Comparison of ENCODE assay signal across 29 cellular contexts in genomic region chr13:96491103-96491502, GRCh38.
"Had no signal": no experiment of that assay in that cellular context is flagged by ENCODE, and none has a peak within 500 bp of the region (broad histone marks: within the 10 kb centered on the region; RNA-seq: fewer than 3 reads in every experiment).

No MANE protein-coding gene starts in this region.

- H3K36me3 ChIP-seq: stomach, suprapubic skin, thoracic aorta, thyroid gland, tibial artery, tibial nerve, transverse colon, upper lobe of left lung, upper lobe of right lung, uterus, vagina had no signal

- H3K4me3 ChIP-seq: stomach, suprapubic skin, testis, thoracic aorta, thyroid gland, tibial artery, tibial nerve, transverse colon, upper lobe of left lung, upper lobe of right lung, uterus, vagina had no signal

- H3K27ac ChIP-seq: stomach, suprapubic skin, testis, thoracic aorta, thyroid gland, tibial artery, tibial nerve, transverse colon, upper lobe of left lung, upper lobe of right lung, uterus, vagina had no signal

- H3K9me3 Mint-ChIP-seq: stimulated activated memory B cell treated with anti-CD40 and anti-IgM and Interleukin-4, amounts not matched to agents 10 μg/mL and 1 μg/mL and 100 μg/mL, for 72 hours; type B pancreatic cell had no signal

- H3K27ac Mint-ChIP-seq: stimulated activated effector memory CD8-positive, alpha-beta T cell treated with anti-CD3 and anti-CD28 coated beads, Interleukin-12 subunit alpha, Interleukin-12 subunit beta, amount 100 ng/mL, for 72 hours; stimulated activated memory B cell treated with anti-CD40 and anti-IgM and Interleukin-4, amounts not matched to agents 10 μg/mL and 1 μg/mL and 100 μg/mL, for 72 hours; stimulated activated naive B cell treated with anti-CD40 and anti-IgM and Interleukin-4, amounts not matched to agents 10 μg/mL and 1 μg/mL and 100 μg/mL, for 72 hours; stimulated activated naive CD8-positive, alpha-beta T cell treated with anti-CD3 and anti-CD28 coated beads, Interleukin-15, amount 100 ng/mL, for 72 hours; stimulated activated naive CD8-positive, alpha-beta T cell treated with anti-CD3 and anti-CD28 coated beads, Interleukin-15, Interleukin-2, amounts not matched to agents 100 ng/mL and 50 ng/mL, for 24 hours; type B pancreatic cell had no signal

- H3K4me1 ChIP-seq: stomach, suprapubic skin, testis, thyroid gland, tibial artery, tibial nerve, transverse colon, upper lobe of left lung, upper lobe of right lung, uterus, vagina had no signal

- H3K4me1 Mint-ChIP-seq: stimulated activated effector memory CD8-positive, alpha-beta T cell treated with anti-CD3 and anti-CD28 coated beads, Interleukin-12 subunit alpha, Interleukin-12 subunit beta, amount 100 ng/mL, for 72 hours; stimulated activated memory B cell treated with anti-CD40 and anti-IgM and Interleukin-4, amounts not matched to agents 10 μg/mL and 1 μg/mL and 100 μg/mL, for 72 hours; stimulated activated naive B cell treated with anti-CD40 and anti-IgM and Interleukin-4, amounts not matched to agents 10 μg/mL and 1 μg/mL and 100 μg/mL, for 72 hours; stimulated activated naive CD8-positive, alpha-beta T cell treated with anti-CD3 and anti-CD28 coated beads, Interleukin-15, amount 100 ng/mL, for 72 hours had no signal

- H3K27me3 ChIP-seq: stomach, suprapubic skin, testis, thyroid gland, tibial artery, tibial nerve, transverse colon, upper lobe of left lung, upper lobe of right lung, uterus, vagina had no signal

- FAIRE-seq: urothelium cell line had no signal

- DNase-seq: stimulated activated CD4-positive, alpha-beta T cell treated with anti-CD3 and anti-CD28 coated beads, Interleukin-2, amount 100 ng/mL, for 48 hours; stimulated activated CD4-positive, alpha-beta T cell treated with anti-CD3 and anti-CD28 coated beads, Interleukin-4, amount 100 ng/mL, for 1 hour; stimulated activated CD4-positive, alpha-beta T cell treated with anti-CD3 and anti-CD28 coated beads, Interleukin-4, amount 100 ng/mL, for 24 hours; stimulated activated CD4-positive, alpha-beta T cell treated with anti-CD3 and anti-CD28 coated beads, Interleukin-4, amount 100 ng/mL, for 4 hours; stimulated activated CD8-positive, alpha-beta memory T cell treated with anti-CD3 and anti-CD28 coated beads, Interleukin-4, amount 100 ng/mL, for 48 hours; stimulated activated naive B cell treated with anti-CD40 and anti-IgM and Interleukin-4, amounts not matched to agents 10 μg/mL and 1 μg/mL and 100 μg/mL, for 72 hours; stimulated activated naive CD4-positive, alpha-beta T cell; stimulated activated naive CD4-positive, alpha-beta T cell treated with Interleukin-2 at 50 U/mL for 16 hours; stimulated activated naive CD8-positive, alpha-beta T cell treated with anti-CD3 and anti-CD28 coated beads, Interleukin-15, amount 100 ng/mL, for 72 hours; stimulated activated naive CD8-positive, alpha-beta T cell treated with anti-CD3 and anti-CD28 coated beads, Interleukin-15, Interleukin-2, amounts not matched to agents 100 U/mL and 50 U/mL, for 24 hours; stomach; substantia nigra; testis; thyroid gland; tibial artery; transverse colon; trophoblast cell; upper lobe of left lung; upper lobe of right lung; uterus had no signal

- H3K27me3 Mint-ChIP-seq: stimulated activated memory B cell treated with anti-CD40 and anti-IgM and Interleukin-4, amounts not matched to agents 10 μg/mL and 1 μg/mL and 100 μg/mL, for 72 hours; stimulated activated naive B cell treated with anti-CD40 and anti-IgM and Interleukin-4, amounts not matched to agents 10 μg/mL and 1 μg/mL and 100 μg/mL, for 72 hours; stimulated activated naive CD8-positive, alpha-beta T cell treated with anti-CD3 and anti-CD28 coated beads, Interleukin-15, amount 100 ng/mL, for 72 hours; stimulated activated naive CD8-positive, alpha-beta T cell treated with anti-CD3 and anti-CD28 coated beads, Interleukin-15, Interleukin-2, amounts not matched to agents 100 ng/mL and 50 ng/mL, for 24 hours; type B pancreatic cell had no signal

- H3K36me3 Mint-ChIP-seq: stimulated activated effector memory CD8-positive, alpha-beta T cell treated with anti-CD3 and anti-CD28 coated beads, Interleukin-12 subunit alpha, Interleukin-12 subunit beta, amount 100 ng/mL, for 72 hours; stimulated activated memory B cell treated with anti-CD40 and anti-IgM and Interleukin-4, amounts not matched to agents 10 μg/mL and 1 μg/mL and 100 μg/mL, for 72 hours; stimulated activated naive B cell treated with anti-CD40 and anti-IgM and Interleukin-4, amounts not matched to agents 10 μg/mL and 1 μg/mL and 100 μg/mL, for 72 hours; type B pancreatic cell had no signal

- H3K4me3 Mint-ChIP-seq: stimulated activated effector memory CD8-positive, alpha-beta T cell treated with anti-CD3 and anti-CD28 coated beads, Interleukin-12 subunit alpha, Interleukin-12 subunit beta, amount 100 ng/mL, for 72 hours; stimulated activated memory B cell treated with anti-CD40 and anti-IgM and Interleukin-4, amounts not matched to agents 10 μg/mL and 1 μg/mL and 100 μg/mL, for 72 hours; stimulated activated naive B cell treated with anti-CD40 and anti-IgM and Interleukin-4, amounts not matched to agents 10 μg/mL and 1 μg/mL and 100 μg/mL, for 72 hours; stimulated activated naive CD8-positive, alpha-beta T cell treated with anti-CD3 and anti-CD28 coated beads, Interleukin-15, amount 100 ng/mL, for 72 hours; stimulated activated naive CD8-positive, alpha-beta T cell treated with anti-CD3 and anti-CD28 coated beads, Interleukin-15, Interleukin-2, amounts not matched to agents 100 ng/mL and 50 ng/mL, for 24 hours; type B pancreatic cell had no signal

- ATAC-seq: stimulated activated effector memory CD8-positive, alpha-beta T cell treated with anti-CD3 and anti-CD28 coated beads, Interleukin-12 subunit alpha, Interleukin-12 subunit beta, amount 100 ng/mL, for 72 hours; stimulated activated memory B cell treated with anti-CD40 and anti-IgM and Interleukin-4, amounts not matched to agents 10 μg/mL and 1 μg/mL and 100 μg/mL, for 72 hours; stimulated activated naive B cell treated with anti-CD40 and anti-IgM and Interleukin-4, amounts not matched to agents 10 μg/mL and 1 μg/mL and 100 μg/mL, for 72 hours; stimulated activated naive CD8-positive, alpha-beta T cell treated with anti-CD3 and anti-CD28 coated beads, Interleukin-15, amount 100 ng/mL, for 72 hours; stimulated activated naive CD8-positive, alpha-beta T cell treated with anti-CD3 and anti-CD28 coated beads, Interleukin-15, Interleukin-2, amounts not matched to agents 100 U/mL and 50 U/mL, for 24 hours; upper lobe of right lung had no signal

- H3K9me3 ChIP-seq: suprapubic skin, testis, thoracic aorta, thyroid gland, tibial artery, tibial nerve, transverse colon, upper lobe of left lung, upper lobe of right lung, uterus, vagina had no signal
